Comparison of ENCODE assay signal across 13 cellular contexts in genomic region chr14:23376477-23377200, GRCh38. TPM values are rescaled to one million over a fixed set of nuclear protein-coding genes. Genes with fewer than 3 reads are reported as not detected.
DNase-seq lines count a peak whose midpoint lies in the region; ATAC-seq and TF ChIP-seq lines count a peak whose summit lies in the region.
"Had no signal": no experiment of that assay in that cellular context is flagged by ENCODE, and none has a peak within 500 bp of the region (broad histone marks: within the 10 kb centered on the region; RNA-seq: fewer than 3 reads in every experiment).

Gene CMTM5, plus strand, starts transcription at chr14:23377046. Its CDS starts 206 bp downstream, at chr14:23377252.

- TF ChIP-seq CTCF in heart right ventricle (IDR thresholded peaks at IDR 0.05) = no peak
- no peak for TF ChIP-seq CTCF in chondrocyte (IDR thresholded peaks at IDR 0.05)

- H3K4me1 Mint-ChIP-seq in chondrocyte (ENCODE audit: low read depth) = no peaks in the 10 kb centered on the region

- H3K9me3 ChIP-seq in heart right ventricle = no peaks in the 10 kb centered on the region
- H3K9me3 ChIP-seq: spleen had no signal

- H3K4me3 ChIP-seq in heart right ventricle = peak within 1 kb of the TSS in 6 of 10 donors; percentile 3 to 33 (median 24)
- H3K4me3 ChIP-seq: spleen had no signal

- peak within 1 kb of the TSS in 5 of 10 donors; percentile 22 to 44 (median 30) for H3K27ac ChIP-seq in heart right ventricle
- H3K27ac ChIP-seq: C4-2B, HL-60, spleen had no signal

- H3K27me3 ChIP-seq in heart right ventricle = peaks cover 0 to 7% (median 0%) of the 10 kb centered on the region in 7 donors

- intact Hi-C loops in heart right ventricle (cut with DNase I) = loop anchor here in 6 of 10 donors (2.0 to 10.0 kb wide), 5 partner anchors 48 to 114 kb away; no protein-coding TSS in a partner anchor

- H3K4me1 ChIP-seq in heart right ventricle = peaks cover 0 to 32% (median 8%) of the 10 kb centered on the region in 9 donors

- H3K4me3 Mint-ChIP-seq in chondrocyte (ENCODE audit: unreplicated experiment) = no peak within 1 kb of the TSS

- DNase-seq in COLO829 (ENCODE audit: low spot score) (peak; percentile 26), SK-MEL-5 (ENCODE audit: low read depth, low spot score) (peak; percentile 37), heart right ventricle (peak; percentile 48 to 60), occipital lobe (lab: John Stamatoyannopoulos, UW) (peak; percentile 88), T-helper 9 cell (no peak), chondrocyte (ENCODE audit: low spot score) (no peak)
- DNase-seq: NCI-H2081, spleen had no signal

- WGBS in heart right ventricle, 2 donors = 31 to 34% methylated on average over 13 of the region's 13 CpGs

- in situ Hi-C loops in SK-MEL-5 (cut with HindIII; ENCODE audit: low pct_unique_long_range_greater_than_20kb, low sequenced_read_pairs) = no loop called here

- ATAC-seq in heart right ventricle (peak; percentile 2 to 75 (median 28)), GM21786 (IDR thresholded peaks at IDR 0.05; ENCODE audit: unreplicated experiment) (no peak), HG03095 (IDR thresholded peaks at IDR 0.05; ENCODE audit: unreplicated experiment) (no peak)

- H3K36me3 Mint-ChIP-seq in chondrocyte (ENCODE audit: low read depth) = no peaks in the 10 kb centered on the region

- no peak within 1 kb of the TSS for H3K27ac Mint-ChIP-seq in chondrocyte (ENCODE audit: unreplicated experiment)

- H3K27me3 Mint-ChIP-seq in chondrocyte (ENCODE audit: low read depth) = peaks cover 23% of the 10 kb centered on the region

- H3K36me3 ChIP-seq in heart right ventricle = peaks cover 0 to 16% (median 0%) of the 10 kb centered on the region in 9 donors
- H3K36me3 ChIP-seq: spleen had no signal

- H3K9me3 Mint-ChIP-seq in chondrocyte (ENCODE audit: low read depth) = no peaks in the 10 kb centered on the region

RNA-seq across cellular contexts. Expression of gene CMTM5, which starts in this region (rescaled TPM):
- not detected in 2 replicates for total RNA-seq in SK-MEL-5 (2014; rRNA removed; shearing (Covaris generic))
- polyA plus RNA-seq in SK-MEL-5 (2015; cell fraction: cytosol; rRNA removed) = 0.69 TPM in 1 of 2 replicates, not detected in the other
- 0.15 and 2.6 TPM in 2 replicates for polyA plus RNA-seq in SK-MEL-5 (2015; cell fraction: nucleus; rRNA removed)
- under 1 TPM in 3 of 10 donors, not detected in 7; 0.32 to 0.53 (median 0.49) TPM for total RNA-seq in heart right ventricle
- 1 to 10 TPM; 2.9 to 5.3 TPM for polyA plus RNA-seq in heart right ventricle
- 0.62 TPM for total RNA-seq in occipital lobe
- not detected in 3 replicates for total RNA-seq in chondrocyte
- total RNA-seq: mesenteric fat pad had no signal

Comparison
In these comparisons a context has a peak if more than half of its experiments do, and no peak if none do; other contexts are left out.
1. Peak in DNase-seq in occipital lobe; RNA of the gene not detected or under 1 TPM.
2. DNase-seq: peak in COLO829 (single experiment), SK-MEL-5 (single experiment) and heart right ventricle (2 of 2); none in T-helper 9 cell (single experiment) and chondrocyte (single experiment).
3. ATAC-seq: peak in heart right ventricle (8 of 8); none in GM21786 (single experiment) and HG03095 (single experiment).